In genomic region chr2:201118121-201118956, GRCh38 we compare ENCODE assay signal across 8 cellular contexts. TPM values are rescaled to one million over a fixed set of nuclear protein-coding genes. Genes with fewer than 3 reads are reported as not detected.
A peak's percentile ranks its signal among the peaks of the same experiment; 100 is the strongest.
DNase-seq lines count a peak whose midpoint lies in the region; ATAC-seq and TF ChIP-seq lines count a peak whose summit lies in the region.

No MANE protein-coding gene starts in this region.

- TF ChIP-seq CTCF in Panc1 (IDR thresholded peaks at IDR 0.05), result peak; percentile 76
- peak; percentile 43 for TF ChIP-seq CTCF in fibroblast of pulmonary artery (IDR thresholded peaks at IDR 0.05; ENCODE audit: low read length, missing control alignments)
- peak; percentile 14 to 31 (median 15) for TF ChIP-seq CTCF in nephron (IDR thresholded peaks at IDR 0.05; ENCODE audit: unreplicated experiment in 3 of 3)

- CTCF ChIA-PET in Panc1 (lab: Charles Lee), result interaction anchor here (0.7 to 0.8 kb wide), 2 partner anchors 40 to 162 kb away, joined by 4 to 5 read pairs; no protein-coding TSS in a partner anchor

- intact Hi-C loops in Panc1 (cut with micrococcal nuclease; ENCODE audit: unreplicated experiment), result no loop called here

- no peaks in the 10 kb centered on the region for H3K9me3 Mint-ChIP-seq in nephron

- peak overlapping the region; percentile 100 for H3K27ac ChIP-seq in Panc1 (ENCODE audit: low read length)
- peak overlapping the region; percentile 100 for H3K27ac ChIP-seq in subcutaneous abdominal adipose tissue (ENCODE audit: low read depth, low read length)

- in situ Hi-C loops in Caki2 (cut with HindIII; ENCODE audit: low pct_unique_long_range_greater_than_20kb, low sequenced_read_pairs), result loop anchor here (5.0 kb wide), 1 partner anchor 34 kb away; no protein-coding TSS in a partner anchor
- in situ Hi-C loops in Panc1 (cut with HindIII; ENCODE audit: low pct_unique_long_range_greater_than_20kb, low sequenced_read_pairs), result no loop called here

- H3K27me3 Mint-ChIP-seq in nephron (ENCODE audit: low read depth), result no peaks in the 10 kb centered on the region

- peak overlapping the region; percentile 87 to 96 (median 93) for H3K4me3 Mint-ChIP-seq in nephron

- peak; percentile 96 for DNase-seq in Caki2 (ENCODE audit: low read depth)
- peak; percentile 73 for DNase-seq in Panc1 (ENCODE audit: low read depth, low spot score)
- DNase-seq in activated T-helper 1 cell treated with anti-CD3 and anti-CD28 coated beads, Interleukin-2, amount 50 U/mL, for 16 hours (ENCODE audit: low read depth in 1 of 2, low spot score in 1 of 2), result peak; percentile 75 to 79
- DNase-seq in fibroblast of pulmonary artery (ENCODE audit: low read depth), result peak; percentile 86

- H3K4me1 ChIP-seq in Panc1 (ENCODE audit: control insufficient read depth, insufficient read depth, low read length), result peaks cover 48% of the 10 kb centered on the region
- peaks cover 10 to 67% (median 54%) of the 10 kb centered on the region in 5 donors for H3K4me1 ChIP-seq in subcutaneous abdominal adipose tissue (ENCODE audit: control insufficient read depth in 5 of 5, insufficient read depth in 5 of 5, low read length in 5 of 5)

- H3K27me3 ChIP-seq in Panc1 (ENCODE audit: control insufficient read depth, insufficient read depth, low read length) (no peaks in the 10 kb centered on the region), subcutaneous abdominal adipose tissue (ENCODE audit: control insufficient read depth in 5 of 5, insufficient read depth in 4 of 5, low read length in 5 of 5) (no peaks in the 10 kb centered on the region)

- peaks cover 10% of the 10 kb centered on the region for H3K4me1 Mint-ChIP-seq in nephron

- peak overlapping the region; percentile 75 to 94 (median 90) for H3K27ac Mint-ChIP-seq in nephron

- H3K36me3 ChIP-seq in Panc1 (ENCODE audit: control insufficient read depth, insufficient read depth, low read length) (no peaks in the 10 kb centered on the region), subcutaneous abdominal adipose tissue (ENCODE audit: control insufficient read depth in 5 of 5, insufficient read depth in 5 of 5, low read length in 5 of 5) (peaks cover 0 to 7% (median 6%) of the 10 kb centered on the region in 5 donors)

- POLR2A ChIA-PET in Panc1 (lab: Charles Lee), result interaction anchor here (0.6 to 1.2 kb wide), 2 partner anchors 8 to 40 kb away, joined by 4 to 5 read pairs; no protein-coding TSS in a partner anchor

- H3K4me3 ChIP-seq in Panc1 (ENCODE audit: low read depth in 2 of 2, low read length in 2 of 2), result peak overlapping the region; percentile 67 to 84
- peak overlapping the region; percentile 79 for H3K4me3 ChIP-seq in fibroblast of pulmonary artery (replicated peaks; ENCODE audit: low read depth, low read length)
- H3K4me3 ChIP-seq in subcutaneous abdominal adipose tissue (ENCODE audit: low read depth in 1 of 5, low read length in 5 of 5), result peak overlapping the region; percentile 92 to 97 (median 96)

- H3K9ac ChIP-seq in subcutaneous abdominal adipose tissue (ENCODE audit: low read length in 5 of 5), result peak overlapping the region; percentile 89 to 100 (median 99)

- no peaks in the 10 kb centered on the region for H3K36me3 Mint-ChIP-seq in nephron (ENCODE audit: low read depth)

- H3K9me3 ChIP-seq in Panc1 (ENCODE audit: control insufficient read depth, insufficient read depth, low read depth, low read length), result no peaks in the 10 kb centered on the region
- H3K9me3 ChIP-seq in subcutaneous abdominal adipose tissue (ENCODE audit: control insufficient read depth in 5 of 5, low read length in 5 of 5), result no peaks in the 10 kb centered on the region

- no TSS peak for BruUV-seq in Panc1 (replicated peaks; lab: Mats Ljungman, UMichigan)

- ATAC-seq in GM19455 (IDR thresholded peaks at IDR 0.05; ENCODE audit: unreplicated experiment) (peak; percentile 42), HG03571 (IDR thresholded peaks at IDR 0.05; ENCODE audit: unreplicated experiment) (peak; percentile 43), Panc1 (peak; percentile 63)

RNA-seq across cellular contexts. Expression of gene CFLAR, which starts 2.4 kb away (rescaled TPM):
- total RNA-seq in Caki2 (2014; rRNA removed; shearing (Covaris generic); ENCODE audit: low replicate concordance), result 99.7 and 108 TPM in 2 replicates
- 46.3 TPM for total RNA-seq in Panc1 (2021; ENCODE audit: unreplicated experiment)
- polyA plus RNA-seq in Panc1 (2012; ENCODE audit: insufficient read length), result 22.2 TPM

RNA-seq across cellular contexts. Expression of gene NDUFB3, which starts 46.5 kb away (rescaled TPM):
- total RNA-seq in Caki2 (2014; rRNA removed; shearing (Covaris generic); ENCODE audit: low replicate concordance), result 210 and 256 TPM in 2 replicates
- total RNA-seq in Panc1 (2021; ENCODE audit: unreplicated experiment), result 88.6 TPM
- polyA plus RNA-seq in Panc1 (2012; ENCODE audit: insufficient read length), result 47.9 TPM

RNA-seq across cellular contexts. Expression of gene HYCC2, which starts 46.9 kb away (rescaled TPM):
- 0.70 and 2.8 TPM in 2 replicates for total RNA-seq in Caki2 (2014; rRNA removed; shearing (Covaris generic); ENCODE audit: low replicate concordance)
- total RNA-seq in Panc1 (2021; ENCODE audit: unreplicated experiment), result 12.0 TPM
- 1.9 TPM for polyA plus RNA-seq in Panc1 (2012; ENCODE audit: insufficient read length)

Comparison
In these comparisons a context has a peak if more than half of its experiments do, and no peak if none do; other contexts are left out.
1. Peak in every context shown above with its lines: DNase-seq, ATAC-seq, H3K4me3 ChIP-seq and H3K27ac ChIP-seq.
2. CTCF ChIP-seq: peak in every context shown above with its lines; median percentile 76 in Panc1; 43 in fibroblast of pulmonary artery; 15 in nephron.